In the genomic region with DNA sequence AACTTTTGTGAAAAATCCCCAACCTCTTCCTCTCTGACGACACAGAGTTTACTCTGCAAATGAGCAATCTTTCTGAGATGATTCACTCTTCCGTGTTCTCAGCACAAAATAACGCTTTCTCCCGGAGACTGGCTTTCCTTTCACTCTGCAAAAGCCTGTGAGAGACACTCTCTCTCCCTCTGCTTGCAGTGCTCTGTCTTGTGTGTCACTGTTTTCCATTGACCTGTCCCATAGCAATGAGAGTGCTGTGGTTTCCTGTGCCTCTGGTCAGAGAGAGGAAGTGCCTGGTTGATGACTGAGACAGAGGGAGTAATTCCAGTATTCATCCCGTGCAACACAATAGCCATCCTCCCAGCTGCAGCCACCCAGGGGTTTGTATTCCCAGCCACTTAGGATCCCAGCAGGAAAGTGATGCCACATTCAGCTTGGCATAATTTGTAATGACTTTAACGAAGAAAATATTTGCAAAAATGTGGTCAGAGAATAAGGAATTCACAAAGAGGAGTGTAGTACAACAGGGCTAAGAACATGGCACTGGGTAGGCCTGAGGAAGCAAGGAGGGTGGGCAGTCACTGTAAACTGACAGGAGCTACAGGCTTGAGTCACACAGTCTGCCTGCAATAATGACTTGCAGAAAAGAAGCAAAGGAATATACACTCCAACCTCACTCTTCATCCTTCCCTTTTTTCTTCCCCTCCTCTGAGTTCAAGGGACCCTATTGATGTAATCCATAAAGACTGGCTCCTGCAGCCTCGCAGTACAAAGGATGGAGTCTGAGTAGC, we compare ENCODE assay signal across 8 cellular contexts.
A peak's percentile ranks its signal among the peaks of the same experiment; 100 is the strongest.
DNase-seq lines count a peak whose midpoint lies in the region; ATAC-seq and TF ChIP-seq lines count a peak whose summit lies in the region.

No MANE protein-coding gene starts in this region.

- H3K4me1 ChIP-seq in neuron (ENCODE audit: insufficient read depth, low read length) = peaks cover 21% of the 10 kb centered on the region

- DNase-seq in AG20443 (ENCODE audit: low spot score) (peak; percentile 92), OCI-M1 (lab: John Stamatoyannopoulos, UW) (peak; percentile 69), dorsolateral prefrontal cortex (peak in 2 of 10 donors; percentile 32 to 38), NCI-H1105 (lab: John Stamatoyannopoulos, UW) (no peak)
- no peak for DNase-seq in activated CD8-positive, alpha-beta memory T cell treated with anti-CD3 and anti-CD28 coated beads, Interleukin-2, amount 50 U/mL, for 48 hours

- no peak for TF ChIP-seq CTCF in dorsolateral prefrontal cortex (IDR thresholded peaks at IDR 0.05 in 54 of 56, conservative IDR thresholded peaks at IDR 0.05 in 2 of 56; ENCODE audit: low read depth in 1 of 56, partially characterized antibody in 56 of 56)

- ATAC-seq in GM18868 (IDR thresholded peaks at IDR 0.05; ENCODE audit: unreplicated experiment) (peak; percentile 88), HG02981 (IDR thresholded peaks at IDR 0.05; ENCODE audit: unreplicated experiment) (peak; percentile 74)

- H3K27me3 ChIP-seq in dorsolateral prefrontal cortex (no peaks in the 10 kb centered on the region), neuron (ENCODE audit: insufficient read depth, low read length) (no peaks in the 10 kb centered on the region)

- H2AFZ ChIP-seq in neuron (ENCODE audit: low read depth, low read length) = peak overlapping the region; percentile 53

- H3K9me3 ChIP-seq in neuron (ENCODE audit: low read length) = no peaks in the 10 kb centered on the region

- H3K36me3 ChIP-seq in neuron (ENCODE audit: insufficient read depth, low read length) = no peaks in the 10 kb centered on the region

- peak overlapping the region in 48 of 59 donors; percentile 3 to 56 (median 33) for H3K4me3 ChIP-seq in dorsolateral prefrontal cortex
- peak overlapping the region; percentile 41 for H3K4me3 ChIP-seq in neuron (ENCODE audit: low read length)

- intact Hi-C loops in dorsolateral prefrontal cortex (cut with DNase I) = no loop called here

- H3K27ac ChIP-seq in dorsolateral prefrontal cortex = peak overlapping the region in 25 of 59 donors; percentile 0 to 70 (median 44)

Comparison
In these comparisons a context has a peak if more than half of its experiments do, and no peak if none do; other contexts are left out.
1. DNase-seq: peak in AG20443 (single experiment) and OCI-M1 (single experiment); none in NCI-H1105 (single experiment) and activated CD8-positive, alpha-beta memory T cell treated with anti-CD3 and anti-CD28 coated beads, Interleukin-2, amount 50 U/mL, for 48 hours (single experiment).